38 cellular contexts compared by ENCODE assay signal in the genomic region with DNA sequence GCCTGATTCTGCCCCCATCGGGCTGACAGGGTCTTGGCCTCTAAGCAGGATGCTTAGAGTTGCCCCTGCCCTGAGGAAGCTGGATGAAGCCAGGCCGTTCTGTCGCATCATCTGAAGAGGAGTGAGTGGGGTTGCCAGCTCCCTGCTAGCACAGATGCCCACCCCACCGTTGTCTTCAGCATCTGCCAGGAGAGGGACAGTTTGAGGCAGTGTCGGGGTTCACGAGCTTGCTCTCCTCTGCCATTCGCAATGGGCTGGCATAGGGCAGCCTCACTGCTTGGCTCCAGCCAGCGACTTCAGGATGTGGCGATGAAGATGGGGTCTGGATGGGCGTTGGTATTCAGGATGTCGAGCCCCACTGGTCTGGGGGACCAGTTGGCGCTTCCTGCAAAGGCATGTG.
"Had no signal": no experiment of that assay in that cellular context is flagged by ENCODE, and none has a peak within 500 bp of the region (broad histone marks: within the 10 kb centered on the region; RNA-seq: fewer than 3 reads in every experiment).

No MANE protein-coding gene starts in this region.

- H3K4me1 ChIP-seq: adrenal gland had no signal

- DNase-seq: activated B cell treated with CpG ODN at 0.5 μM for 24 hours; activated CD4-positive, alpha-beta memory T cell treated with anti-CD3 and anti-CD28 coated beads for 36 hours; activated CD4-positive, alpha-beta T cell treated with anti-CD3 and anti-CD28 coated beads for 4 hours; activated CD4-positive, alpha-beta T cell treated with anti-CD3 and anti-CD28 coated beads, Interleukin-2, amount 10 ng/mL, durations not matched to agents 24 days and 14 days; activated CD4-positive, alpha-beta T cell treated with anti-CD3 and anti-CD28 coated beads, Interleukin-2, amount 50 U/mL, for 1 hour; activated CD4-positive, alpha-beta T cell treated with anti-CD3 and anti-CD28 coated beads, Interleukin-2, amount 50 U/mL, for 4 hours; activated CD4-positive, CD25-positive, alpha-beta regulatory T cell treated with anti-CD3 and anti-CD28 coated beads, Interleukin-2, amount 50 U/mL, for 72 hours; activated CD8-positive, alpha-beta memory T cell treated with anti-CD3 and anti-CD28 coated beads, Interleukin-2, amount 50 U/mL, for 4 hours; activated CD8-positive, alpha-beta T cell treated with anti-CD3 and anti-CD28 coated beads for 36 hours; activated effector memory CD4-positive, alpha-beta T cell treated with anti-CD3 and anti-CD28 coated beads, Interleukin-2, amount 50 U/mL, for 16 hours; activated gamma-delta T cell treated with Interleukin-2 at 50 U/mL for 16 hours; activated naive CD4-positive, alpha-beta T cell; activated naive CD4-positive, alpha-beta T cell treated with anti-CD3 and anti-CD28 coated beads for 36 hours; activated naive CD4-positive, alpha-beta T cell treated with anti-CD3 and anti-CD28 coated beads, Interleukin-2, amount 50 U/mL, for 16 hours; activated naive CD8-positive, alpha-beta T cell treated with anti-CD3 and anti-CD28 coated beads for 36 hours; activated T-cell treated with anti-CD3 and anti-CD28 coated beads for 4 hours; activated T-cell treated with anti-CD3 and anti-CD28 coated beads, Interleukin-2, amount 50 U/mL, for 1 hour; activated T-cell treated with anti-CD3 and anti-CD28 coated beads, Interleukin-2, amount 50 U/mL, for 4 hours; activated T-cell treated with anti-CD3 and anti-CD28 coated beads, Interleukin-2, amount 50 U/mL, for 72 hours; adrenal gland; amniotic stem cell; body of pancreas; brain microvascular endothelial cell; caudate nucleus; T-helper 1 cell; T-helper 2 cell; T-helper 9 cell had no signal

- ATAC-seq: activated CD8-positive, alpha-beta T cell treated with anti-CD3 and anti-CD28 coated beads for 36 hours; activated naive CD4-positive, alpha-beta T cell treated with anti-CD3 and anti-CD28 coated beads, Interleukin-2, amount 50 U/mL, for 72 hours; activated T-cell treated with anti-CD3 and anti-CD28 coated beads, Interleukin-2, amount 50 U/mL, for 4 hours; activated T-cell treated with anti-CD3 and anti-CD28 coated beads, Interleukin-2, amount 50 U/mL, for 72 hours; activated T-helper 17 cell treated with anti-CD3 and anti-CD28 coated beads, Interleukin-2, amount 50 U/mL, for 72 hours; body of pancreas had no signal

- H3K9me3 Mint-ChIP-seq: activated B cell treated with CpG ODN at 0.5 μM for 24 hours; activated CD4-positive, alpha-beta memory T cell treated with anti-CD3 and anti-CD28 coated beads for 36 hours; activated CD4-positive, alpha-beta T cell treated with anti-CD3 and anti-CD28 coated beads, Interleukin-2, amount 10 ng/mL, durations not matched to agents 24 days and 14 days; activated CD8-positive, alpha-beta T cell treated with anti-CD3 and anti-CD28 coated beads for 36 hours; activated naive CD4-positive, alpha-beta T cell treated with anti-CD3 and anti-CD28 coated beads for 36 hours; activated naive CD4-positive, alpha-beta T cell treated with anti-CD3 and anti-CD28 coated beads, Interleukin-2, amount 50 U/mL, for 72 hours; activated naive CD8-positive, alpha-beta T cell treated with anti-CD3 and anti-CD28 coated beads for 36 hours; activated T-cell treated with anti-CD3 and anti-CD28 coated beads, Interleukin-2, amount 50 U/mL, for 4 hours; activated T-cell treated with anti-CD3 and anti-CD28 coated beads, Interleukin-2, amount 50 U/mL, for 72 hours; activated T-helper 1 cell treated with anti-CD3 and anti-CD28 coated beads, Interleukin-12 subunit alpha, Interleukin-12 subunit beta, Interleukin-2, Interleukin-4 antibody, amounts not matched to agents 30 ng/mL and 10 ng/mL and 1 ng/mL, durations not matched to agents 14 hours and 24 hours and 36 hours; activated T-helper 17 cell treated with anti-CD3 and anti-CD28 coated beads, Interleukin-2, amount 50 U/mL, for 72 hours; central memory CD8-positive, alpha-beta T cell; T-helper 1 cell treated with Interleukin-12 subunit alpha and Interleukin-12 subunit beta and Interleukin-4 antibody, amounts not matched to agents 30 μg/mL and 1 μg/mL, for 36 hours; T-helper 2 cell treated with Interferon-gamma antibody and Interleukin-4, amounts not matched to agents 5 μg/mL and 100 μg/mL, for 36 hours had no signal

- H3K27me3 Mint-ChIP-seq: activated CD4-positive, alpha-beta T cell treated with anti-CD3 and anti-CD28 coated beads, Interleukin-2, amount 10 ng/mL, durations not matched to agents 24 days and 14 days had no signal

- H3K36me3 Mint-ChIP-seq: activated CD4-positive, alpha-beta memory T cell treated with anti-CD3 and anti-CD28 coated beads for 36 hours; activated naive CD4-positive, alpha-beta T cell treated with anti-CD3 and anti-CD28 coated beads, Interleukin-2, amount 50 U/mL, for 72 hours; activated naive CD8-positive, alpha-beta T cell treated with anti-CD3 and anti-CD28 coated beads for 36 hours had no signal

- H3K27ac Mint-ChIP-seq: activated B cell treated with CpG ODN at 0.5 μM for 24 hours; activated CD4-positive, alpha-beta memory T cell treated with anti-CD3 and anti-CD28 coated beads for 36 hours; activated CD4-positive, alpha-beta T cell treated with anti-CD3 and anti-CD28 coated beads, Interleukin-2, amount 10 ng/mL, durations not matched to agents 24 days and 14 days; activated CD8-positive, alpha-beta T cell treated with anti-CD3 and anti-CD28 coated beads for 36 hours; activated naive CD4-positive, alpha-beta T cell treated with anti-CD3 and anti-CD28 coated beads for 36 hours; activated naive CD4-positive, alpha-beta T cell treated with anti-CD3 and anti-CD28 coated beads, Interleukin-2, amount 50 U/mL, for 72 hours; activated naive CD8-positive, alpha-beta T cell treated with anti-CD3 and anti-CD28 coated beads for 36 hours; activated T-cell treated with anti-CD3 and anti-CD28 coated beads, Interleukin-2, amount 50 U/mL, for 72 hours; activated T-helper 1 cell treated with anti-CD3 and anti-CD28 coated beads, Interleukin-12 subunit alpha, Interleukin-12 subunit beta, Interleukin-2, Interleukin-4 antibody, amounts not matched to agents 30 ng/mL and 10 ng/mL and 1 ng/mL, durations not matched to agents 14 hours and 24 hours and 36 hours; activated T-helper 17 cell treated with anti-CD3 and anti-CD28 coated beads, Interleukin-2, amount 50 U/mL, for 72 hours; T-helper 1 cell treated with Interleukin-12 subunit alpha and Interleukin-12 subunit beta and Interleukin-4 antibody, amounts not matched to agents 30 μg/mL and 1 μg/mL, for 36 hours; T-helper 2 cell treated with Interferon-gamma antibody and Interleukin-4, amounts not matched to agents 5 μg/mL and 100 μg/mL, for 36 hours had no signal

- H3K27ac ChIP-seq: adrenal gland, body of pancreas, brain microvascular endothelial cell, cardiac muscle cell, VCaP had no signal

- H3K4me3 ChIP-seq: adrenal gland, body of pancreas, cardiac muscle cell had no signal

- H3K4me1 Mint-ChIP-seq: activated B cell treated with CpG ODN at 0.5 μM for 24 hours; activated CD4-positive, alpha-beta T cell treated with anti-CD3 and anti-CD28 coated beads, Interleukin-2, amount 10 ng/mL, durations not matched to agents 24 days and 14 days; activated naive CD8-positive, alpha-beta T cell treated with anti-CD3 and anti-CD28 coated beads for 36 hours; activated T-helper 17 cell treated with anti-CD3 and anti-CD28 coated beads, Interleukin-2, amount 50 U/mL, for 72 hours; central memory CD8-positive, alpha-beta T cell had no signal

- H3K27me3 ChIP-seq: adrenal gland, body of pancreas, brain microvascular endothelial cell, cardiac muscle cell had no signal

- H3K36me3 ChIP-seq: adrenal gland, brain microvascular endothelial cell, cardiac muscle cell had no signal

- H3K9me3 ChIP-seq: adrenal gland, body of pancreas had no signal

- FAIRE-seq: astrocyte, bronchial epithelial cell, TTC549 had no signal

- H3K4me3 Mint-ChIP-seq: activated B cell treated with CpG ODN at 0.5 μM for 24 hours; activated CD4-positive, alpha-beta memory T cell treated with anti-CD3 and anti-CD28 coated beads for 36 hours; activated CD4-positive, alpha-beta T cell treated with anti-CD3 and anti-CD28 coated beads, Interleukin-2, amount 10 ng/mL, durations not matched to agents 24 days and 14 days; activated CD8-positive, alpha-beta T cell treated with anti-CD3 and anti-CD28 coated beads for 36 hours; activated naive CD4-positive, alpha-beta T cell treated with anti-CD3 and anti-CD28 coated beads for 36 hours; activated naive CD8-positive, alpha-beta T cell treated with anti-CD3 and anti-CD28 coated beads for 36 hours; activated T-cell treated with anti-CD3 and anti-CD28 coated beads, Interleukin-2, amount 50 U/mL, for 4 hours; activated T-cell treated with anti-CD3 and anti-CD28 coated beads, Interleukin-2, amount 50 U/mL, for 72 hours; activated T-helper 1 cell treated with anti-CD3 and anti-CD28 coated beads, Interleukin-12 subunit alpha, Interleukin-12 subunit beta, Interleukin-2, Interleukin-4 antibody, amounts not matched to agents 30 ng/mL and 10 ng/mL and 1 ng/mL, durations not matched to agents 14 hours and 24 hours and 36 hours; activated T-helper 17 cell treated with anti-CD3 and anti-CD28 coated beads, Interleukin-2, amount 50 U/mL, for 72 hours; central memory CD8-positive, alpha-beta T cell; T-helper 1 cell treated with Interleukin-12 subunit alpha and Interleukin-12 subunit beta and Interleukin-4 antibody, amounts not matched to agents 30 μg/mL and 1 μg/mL, for 36 hours; T-helper 2 cell treated with Interferon-gamma antibody and Interleukin-4, amounts not matched to agents 5 μg/mL and 100 μg/mL, for 36 hours had no signal
